Comparison of ENCODE assay signal across 11 cellular contexts in the genomic region with DNA sequence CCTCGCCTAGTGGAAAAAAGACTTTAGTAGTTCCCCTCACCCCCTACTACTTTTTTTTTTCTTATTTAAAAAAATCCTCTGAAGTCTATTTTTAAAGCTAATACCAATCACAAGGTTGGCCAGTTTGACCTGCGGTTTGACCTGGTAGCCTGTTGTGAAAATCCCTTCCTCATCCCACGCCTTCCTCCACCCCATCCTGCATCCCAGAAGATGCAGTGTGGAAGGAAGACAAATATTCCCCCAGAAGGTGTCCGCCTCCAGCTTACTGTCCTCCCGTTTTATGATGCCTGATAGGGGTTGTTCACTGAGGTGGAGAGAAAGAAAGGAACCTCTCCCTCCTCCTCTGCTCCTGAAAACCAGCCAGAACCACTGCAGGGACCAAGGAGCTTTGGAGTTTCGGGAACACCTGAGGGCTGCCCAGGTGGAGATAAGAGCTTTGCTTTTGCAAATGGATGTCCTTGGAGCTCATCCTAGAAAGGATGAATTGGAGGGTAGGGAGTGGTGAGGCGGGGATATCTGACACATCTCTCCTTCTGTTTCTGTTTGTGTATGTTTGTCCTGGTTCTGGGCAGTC. TPM values are rescaled to one million over a fixed set of nuclear protein-coding genes. Genes with fewer than 3 reads are reported as not detected.
DNase-seq lines count a peak whose midpoint lies in the region; ATAC-seq and TF ChIP-seq lines count a peak whose summit lies in the region.
"Had no signal": no experiment of that assay in that cellular context is flagged by ENCODE, and none has a peak within 500 bp of the region (broad histone marks: within the 10 kb centered on the region; RNA-seq: fewer than 3 reads in every experiment).

No MANE protein-coding gene starts in this region.

- H3K4me1 ChIP-seq in left lung = peaks cover 6 to 18% of the 10 kb centered on the region in 2 donors

- no peaks in the 10 kb centered on the region for H3K36me3 ChIP-seq in left lung
- H3K36me3 ChIP-seq: MG63 had no signal

- peaks cover 18% of the 10 kb centered on the region for H3K4me1 Mint-ChIP-seq in activated B cell treated with CpG ODN at 0.5 μM for 24 hours
- H3K4me1 Mint-ChIP-seq in stimulated activated naive B cell treated with anti-CD40 and anti-IgM and Interleukin-4, amounts not matched to agents 10 μg/mL and 1 μg/mL and 100 μg/mL, for 72 hours = peaks cover 11 to 23% of the 10 kb centered on the region in 2 donors

- H3K27ac Mint-ChIP-seq in activated B cell treated with CpG ODN at 0.5 μM for 24 hours = no peak overlapping the region
- H3K27ac Mint-ChIP-seq in stimulated activated naive B cell treated with anti-CD40 and anti-IgM and Interleukin-4, amounts not matched to agents 10 μg/mL and 1 μg/mL and 100 μg/mL, for 72 hours = no peak overlapping the region
- H3K27ac Mint-ChIP-seq: HFFc6 had no signal

- intact Hi-C loops in activated B cell treated with CpG ODN at 0.5 μM for 24 hours (cut with micrococcal nuclease) (no loop called here), left lung (cut with DNase I) (no loop called here)

- peak overlapping the region; percentile 82 for H3K4me3 Mint-ChIP-seq in activated B cell treated with CpG ODN at 0.5 μM for 24 hours
- peak overlapping the region; percentile 82 to 89 for H3K4me3 Mint-ChIP-seq in stimulated activated naive B cell treated with anti-CD40 and anti-IgM and Interleukin-4, amounts not matched to agents 10 μg/mL and 1 μg/mL and 100 μg/mL, for 72 hours
- H3K4me3 Mint-ChIP-seq: HFFc6 had no signal

- POLR2A ChIA-PET in activated B cell treated with CpG ODN at 0.5 μM for 24 hours (lab: Charles Lee) = interaction anchor here (0.9 to 1.9 kb wide), 3 partner anchors 22 to 33 kb away, joined by 3 to 7 read pairs (median 7); no protein-coding TSS in a partner anchor

- H3K36me3 Mint-ChIP-seq in activated B cell treated with CpG ODN at 0.5 μM for 24 hours (ENCODE audit: low read depth) = no peaks in the 10 kb centered on the region
- H3K36me3 Mint-ChIP-seq in stimulated activated naive B cell treated with anti-CD40 and anti-IgM and Interleukin-4, amounts not matched to agents 10 μg/mL and 1 μg/mL and 100 μg/mL, for 72 hours = peaks cover 0 to 7% of the 10 kb centered on the region in 2 donors

- H3K9me3 Mint-ChIP-seq in activated B cell treated with CpG ODN at 0.5 μM for 24 hours = no peaks in the 10 kb centered on the region
- no peaks in the 10 kb centered on the region for H3K9me3 Mint-ChIP-seq in stimulated activated naive B cell treated with anti-CD40 and anti-IgM and Interleukin-4, amounts not matched to agents 10 μg/mL and 1 μg/mL and 100 μg/mL, for 72 hours
- H3K9me3 Mint-ChIP-seq: HFFc6 had no signal

- H3K27me3 ChIP-seq in left lung = peaks cover 52 to 69% of the 10 kb centered on the region in 2 donors

- ATAC-seq in activated B cell treated with CpG ODN at 0.5 μM for 24 hours (ENCODE audit: low read depth) = no peak
- no peak for ATAC-seq in left lung
- ATAC-seq in stimulated activated naive B cell treated with anti-CD40 and anti-IgM and Interleukin-4, amounts not matched to agents 10 μg/mL and 1 μg/mL and 100 μg/mL, for 72 hours (replicated peaks) = no peak

- TF ChIP-seq CTCF in activated B cell treated with CpG ODN at 0.5 μM for 24 hours (IDR thresholded peaks at IDR 0.05) = no peak
- no peak for TF ChIP-seq CTCF in left lung (IDR thresholded peaks at IDR 0.05)

- H3K4me3 ChIP-seq in left lung = peak overlapping the region; percentile 27 to 40

- DNase-seq in NCI-H1417 (lab: John Stamatoyannopoulos, UW) = peak in 2 of 3 experiments; percentile 40 to 50
- no peak for DNase-seq in NCI-H1417 treated with DMSO at 0.1 percent for 48 hours (lab: John Stamatoyannopoulos, UW)
- DNase-seq in activated B cell treated with CpG ODN at 0.5 μM for 24 hours = no peak
- no peak for DNase-seq in left lung
- DNase-seq in stimulated activated naive B cell treated with anti-CD40 and anti-IgM and Interleukin-4, amounts not matched to agents 10 μg/mL and 1 μg/mL and 100 μg/mL, for 72 hours = no peak
- DNase-seq in ACHN = no peak
- no peak for DNase-seq in SHP77 treated with DMSO at 0.1 percent for 48 hours (lab: John Stamatoyannopoulos, UW)
- DNase-seq in activated CD4-positive, alpha-beta T cell treated with anti-CD3 and anti-CD28 coated beads, Interleukin-2, amount 50 U/mL, for 1 hour = no peak
- DNase-seq: HFFc6, MG63 had no signal

- CTCF ChIA-PET in activated B cell treated with CpG ODN at 0.5 μM for 24 hours (lab: Charles Lee) = no interaction called here

- peaks cover 29% of the 10 kb centered on the region for H3K27me3 Mint-ChIP-seq in activated B cell treated with CpG ODN at 0.5 μM for 24 hours
- H3K27me3 Mint-ChIP-seq in stimulated activated naive B cell treated with anti-CD40 and anti-IgM and Interleukin-4, amounts not matched to agents 10 μg/mL and 1 μg/mL and 100 μg/mL, for 72 hours = peaks cover 23 to 34% of the 10 kb centered on the region in 2 donors

- H3K9me3 ChIP-seq in left lung = no peaks in the 10 kb centered on the region
- H3K9me3 ChIP-seq: MG63 had no signal

- no peak overlapping the region for H3K27ac ChIP-seq in left lung
- H3K27ac ChIP-seq: RWPE1 had no signal

- in situ Hi-C loops in ACHN (cut with HindIII; ENCODE audit: low pct_ligation_motif_present, low pct_unique_long_range_greater_than_20kb, low sequenced_read_pairs) = no loop called here

RNA-seq across cellular contexts. Expression of a gene that starts 0.9 kb away (rescaled TPM):
- 3.3 and 3.5 TPM in 2 replicates for total RNA-seq in activated B cell treated with CpG ODN at 0.5 μM for 24 hours
- total RNA-seq in left lung = under 1 TPM; 0.10 to 0.17 TPM
- total RNA-seq: HFFc6 had no signal

RNA-seq across cellular contexts. Expression of a gene that starts 32.6 kb away (rescaled TPM):
- total RNA-seq in activated B cell treated with CpG ODN at 0.5 μM for 24 hours = 26.8 and 33.2 TPM in 2 replicates
- 10 to 100 TPM; 16.9 to 23.3 TPM for total RNA-seq in left lung

Comparison
In these comparisons a context has a peak if more than half of its experiments do, and no peak if none do; other contexts are left out.
1. DNase-seq: peak in NCI-H1417 (2 of 3); none in NCI-H1417 treated with DMSO at 0.1 percent for 48 hours (single experiment), activated B cell treated with CpG ODN at 0.5 μM for 24 hours (single experiment), left lung (0 of 2), stimulated activated naive B cell treated with anti-CD40 and anti-IgM and Interleukin-4, amounts not matched to agents 10 μg/mL and 1 μg/mL and 100 μg/mL, for 72 hours (single experiment), ACHN (single experiment), SHP77 treated with DMSO at 0.1 percent for 48 hours (single experiment) and activated CD4-positive, alpha-beta T cell treated with anti-CD3 and anti-CD28 coated beads, Interleukin-2, amount 50 U/mL, for 1 hour (single experiment).